Comparison of ENCODE assay signal across 26 cellular contexts in genomic region chr17:82428546-82428945, GRCh38. TPM values are rescaled to one million over a fixed set of nuclear protein-coding genes. Genes with fewer than 3 reads are reported as not detected.
A peak's percentile ranks its signal among the peaks of the same experiment; 100 is the strongest.
DNase-seq lines count a peak whose midpoint lies in the region; ATAC-seq lines count a peak whose summit lies in the region.
"Had no signal": no experiment of that assay in that cellular context is flagged by ENCODE, and none has a peak within 500 bp of the region (broad histone marks: within the 10 kb centered on the region; RNA-seq: fewer than 3 reads in every experiment).

No MANE protein-coding gene starts in this region.

- intact Hi-C loops in left colon (cut with DNase I, micrococcal nuclease): no loop called here

- H3K27me3 Mint-ChIP-seq in activated CD8-positive, alpha-beta memory T cell treated with anti-CD3 and anti-CD28 coated beads, Interleukin-2, amount 10 ng/mL, durations not matched to agents 7 days and 5 days: no peaks in the 10 kb centered on the region
- H3K27me3 Mint-ChIP-seq in IgD-negative memory B cell: no peaks in the 10 kb centered on the region
- H3K27me3 Mint-ChIP-seq in memory B cell: no peaks in the 10 kb centered on the region

- no peak overlapping the region for H4K91ac ChIP-seq in neuronal stem cell (ENCODE audit: low read depth, low read length, poor library complexity)

- H3K23ac ChIP-seq in neuronal stem cell (ENCODE audit: low read depth, low read length, poor library complexity): no peak overlapping the region

- H3K36me3 Mint-ChIP-seq in activated CD8-positive, alpha-beta memory T cell treated with anti-CD3 and anti-CD28 coated beads, Interleukin-2, amount 10 ng/mL, durations not matched to agents 7 days and 5 days: peaks cover 15% of the 10 kb centered on the region
- H3K36me3 Mint-ChIP-seq in IgD-negative memory B cell (peaks cover 3% of the 10 kb centered on the region), memory B cell (peaks cover 22% of the 10 kb centered on the region)

- H2BK120ac ChIP-seq in neuronal stem cell (ENCODE audit: low read depth, low read length): no peak overlapping the region

- H3K27ac Mint-ChIP-seq in activated CD8-positive, alpha-beta memory T cell treated with anti-CD3 and anti-CD28 coated beads, Interleukin-2, amount 10 ng/mL, durations not matched to agents 7 days and 5 days: peak overlapping the region; percentile 71
- H3K27ac Mint-ChIP-seq in IgD-negative memory B cell (no peak overlapping the region), memory B cell (no peak overlapping the region)
- H3K27ac Mint-ChIP-seq: CD8-positive, alpha-beta T cell; HFFc6 had no signal

- DNase-seq in activated CD8-positive, alpha-beta memory T cell treated with anti-CD3 and anti-CD28 coated beads, Interleukin-2, amount 10 ng/mL, durations not matched to agents 7 days and 5 days: no peak
- no peak for DNase-seq in activated CD8-positive, alpha-beta memory T cell treated with anti-CD3 and anti-CD28 coated beads, Interleukin-2, amount 50 U/mL, for 4 hours
- DNase-seq in memory B cell (ENCODE audit: low spot score in 2 of 2) (no peak), left colon (no peak), neuronal stem cell (ENCODE audit: low spot score) (no peak), superior temporal gyrus (ENCODE audit: extremely low spot score) (no peak)
- DNase-seq: ACHN; C1 segment of cervical spinal cord; CD8-positive, alpha-beta T cell; GDM1; HFFc6; MV-4-11; NCI-H1105 treated with DMSO at 0.1 percent for 48 hours; NCI-H1694 treated with DMSO at 0.1 percent for 48 hours; NCI-H2081 treated with DMSO at 0.1 percent for 48 hours; NCI-H2171 treated with DMSO at 0.1 percent for 48 hours; NCI-H526; Peyer's patch; SJCRH30 had no signal

- no peak overlapping the region for H2BK12ac ChIP-seq in neuronal stem cell (ENCODE audit: low read length)

- WGBS in neuronal stem cell (ENCODE audit: extremely low coverage in 2 of 2, insufficient read length in 2 of 2, insufficient replicate concordance in 1 of 2), 2 donors: no CpG with 5 or more reads among the region's 3 CpGs

- H2BK15ac ChIP-seq in neuronal stem cell (ENCODE audit: low read length): no peak overlapping the region

- H3K4me1 ChIP-seq in neuronal stem cell (ENCODE audit: control insufficient read depth in 2 of 2, insufficient read depth in 1 of 2, low read depth in 1 of 2, low read length in 2 of 2): no peaks in the 10 kb centered on the region
- H3K4me1 ChIP-seq: Peyer's patch, SJCRH30 had no signal

- no peak overlapping the region for H2AK5ac ChIP-seq in neuronal stem cell (ENCODE audit: low read depth, low read length)

- H3K4me1 Mint-ChIP-seq in activated CD8-positive, alpha-beta memory T cell treated with anti-CD3 and anti-CD28 coated beads, Interleukin-2, amount 10 ng/mL, durations not matched to agents 7 days and 5 days: peaks cover 24% of the 10 kb centered on the region
- peaks cover 20 to 22% (median 21%) of the 10 kb centered on the region in 3 donors for H3K4me1 Mint-ChIP-seq in IgD-negative memory B cell
- H3K4me1 Mint-ChIP-seq in memory B cell: peaks cover 21% of the 10 kb centered on the region

- H2BK5ac ChIP-seq in neuronal stem cell (ENCODE audit: low read length): no peak overlapping the region

- H3K27ac ChIP-seq in neuronal stem cell (replicated peaks; ENCODE audit: low read length): no peak overlapping the region
- H3K27ac ChIP-seq: 22Rv1, HL-60, KMS-11, Peyer's patch, SJCRH30 had no signal

- H2AFZ ChIP-seq in neuronal stem cell (ENCODE audit: low read length): no peak overlapping the region

- no peak overlapping the region for H3K4me2 ChIP-seq in neuronal stem cell (ENCODE audit: insufficient read depth, low read length, poor library complexity, severe bottlenecking)
- H3K4me2 ChIP-seq: KMS-11 had no signal

- H3K36me3 ChIP-seq in neuronal stem cell (replicated peaks in 1 of 2; ENCODE audit: control insufficient read depth in 2 of 2, insufficient read depth in 2 of 2, low read length in 2 of 2): peaks cover 0 to 1% of the 10 kb centered on the region in 2 donors
- H3K36me3 ChIP-seq: Peyer's patch had no signal

- H3K4me3 Mint-ChIP-seq in activated CD8-positive, alpha-beta memory T cell treated with anti-CD3 and anti-CD28 coated beads, Interleukin-2, amount 10 ng/mL, durations not matched to agents 7 days and 5 days: no peak overlapping the region
- H3K4me3 Mint-ChIP-seq in IgD-negative memory B cell: peak overlapping the region; percentile 86 to 95 (median 89)
- peak overlapping the region; percentile 91 for H3K4me3 Mint-ChIP-seq in memory B cell
- H3K4me3 Mint-ChIP-seq: CD8-positive, alpha-beta T cell; HFFc6 had no signal

- H3K4ac ChIP-seq in neuronal stem cell (ENCODE audit: low read length): no peak overlapping the region

- H3K18ac ChIP-seq in neuronal stem cell (ENCODE audit: low read length): no peak overlapping the region

- CTCF ChIA-PET in activated CD8-positive, alpha-beta memory T cell treated with anti-CD3 and anti-CD28 coated beads, Interleukin-2, amount 10 ng/mL, durations not matched to agents 7 days and 5 days (lab: Charles Lee): interaction anchor here (1.2 to 1.4 kb wide), 2 partner anchors 9 to 21 kb away, joined by 3 to 7 read pairs; no protein-coding TSS in a partner anchor

- H3K9me3 ChIP-seq in neuronal stem cell (replicated peaks in 1 of 2; ENCODE audit: control insufficient read depth in 2 of 2, insufficient read depth in 1 of 2, low read depth in 1 of 2, low read length in 2 of 2): peaks cover 0 to 4% of the 10 kb centered on the region in 2 donors
- H3K9me3 ChIP-seq: Peyer's patch, SJCRH30 had no signal

- no peaks in the 10 kb centered on the region for H3K27me3 ChIP-seq in neuronal stem cell (ENCODE audit: control insufficient read depth in 3 of 3, insufficient read depth in 3 of 3, low read depth in 1 of 3, low read length in 3 of 3)
- H3K27me3 ChIP-seq: Peyer's patch, SJCRH30 had no signal

- H3K9me3 Mint-ChIP-seq in activated CD8-positive, alpha-beta memory T cell treated with anti-CD3 and anti-CD28 coated beads, Interleukin-2, amount 10 ng/mL, durations not matched to agents 7 days and 5 days (ENCODE audit: low read depth): no peaks in the 10 kb centered on the region
- no peaks in the 10 kb centered on the region for H3K9me3 Mint-ChIP-seq in IgD-negative memory B cell
- H3K9me3 Mint-ChIP-seq in memory B cell: no peaks in the 10 kb centered on the region
- H3K9me3 Mint-ChIP-seq: CD8-positive, alpha-beta T cell; HFFc6 had no signal

- H4K8ac ChIP-seq in neuronal stem cell (ENCODE audit: low read depth, low read length): no peak overlapping the region

- no peaks in the 10 kb centered on the region for H3K79me1 ChIP-seq in neuronal stem cell (ENCODE audit: low read depth, low read length)

- H3K9ac ChIP-seq in neuronal stem cell (ENCODE audit: low read depth, low read length, poor library complexity): no peak overlapping the region
- H3K9ac ChIP-seq: KMS-11 had no signal

- H3K14ac ChIP-seq in neuronal stem cell (ENCODE audit: low read length): no peak overlapping the region

- no peak for ATAC-seq in activated CD8-positive, alpha-beta memory T cell treated with anti-CD3 and anti-CD28 coated beads, Interleukin-2, amount 10 ng/mL, durations not matched to agents 7 days and 5 days
- ATAC-seq in memory B cell (ENCODE audit: low read depth) (no peak), left colon (no peak), HG02884 (IDR thresholded peaks at IDR 0.05; ENCODE audit: unreplicated experiment) (no peak)
- ATAC-seq: CD8-positive, alpha-beta T cell had no signal

- H3K4me3 ChIP-seq in neuronal stem cell (ENCODE audit: low read length in 2 of 2): no peak overlapping the region
- H3K4me3 ChIP-seq: Peyer's patch, SJCRH30 had no signal

RNA-seq across cellular contexts. Expression of gene OGFOD3, which starts 10.2 kb away (rescaled TPM):
- 10 to 100 TPM; 27.1 to 30.5 TPM for total RNA-seq in activated CD8-positive, alpha-beta memory T cell treated with anti-CD3 and anti-CD28 coated beads, Interleukin-2, amount 10 ng/mL, durations not matched to agents 7 days and 5 days
- polyA plus RNA-seq in IgD-negative memory B cell: 33.2 TPM
- total RNA-seq in left colon: 10 to 100 TPM; 28.8 to 31.1 TPM
- polyA plus RNA-seq in neuronal stem cell (2013, experiment 1 of 2): 14.8 TPM
- 15.3 TPM for polyA plus RNA-seq in neuronal stem cell (2013, experiment 2 of 2)

RNA-seq across cellular contexts. Expression of gene HEXD, which starts 10.4 kb away (rescaled TPM):
- 10 to 100 TPM; 50.5 to 72.5 TPM for total RNA-seq in activated CD8-positive, alpha-beta memory T cell treated with anti-CD3 and anti-CD28 coated beads, Interleukin-2, amount 10 ng/mL, durations not matched to agents 7 days and 5 days
- 23.2 TPM for polyA plus RNA-seq in IgD-negative memory B cell
- 10 to 100 TPM; 27.7 to 32.0 TPM for total RNA-seq in left colon
- polyA plus RNA-seq in neuronal stem cell (2013, experiment 1 of 2): 19.9 TPM
- polyA plus RNA-seq in neuronal stem cell (2013, experiment 2 of 2): 19.4 TPM

RNA-seq across cellular contexts. Expression of gene CYBC1, which starts 22.0 kb away (rescaled TPM):
- total RNA-seq in activated CD8-positive, alpha-beta memory T cell treated with anti-CD3 and anti-CD28 coated beads, Interleukin-2, amount 10 ng/mL, durations not matched to agents 7 days and 5 days: 100 to 1,000 TPM; 269 to 378 TPM
- 266 TPM for polyA plus RNA-seq in IgD-negative memory B cell
- 10 to 100 TPM; 60.8 to 77.8 TPM for total RNA-seq in left colon
- 42.0 TPM for polyA plus RNA-seq in neuronal stem cell (2013, experiment 1 of 2)
- 41.3 TPM for polyA plus RNA-seq in neuronal stem cell (2013, experiment 2 of 2)

RNA-seq across cellular contexts. Expression of gene NARF, which starts 30.0 kb away (rescaled TPM):
- 100 to 1,000 TPM; 114 TPM for total RNA-seq in activated CD8-positive, alpha-beta memory T cell treated with anti-CD3 and anti-CD28 coated beads, Interleukin-2, amount 10 ng/mL, durations not matched to agents 7 days and 5 days
- 76.2 TPM for polyA plus RNA-seq in IgD-negative memory B cell
- 10 to 100 TPM; 47.6 to 50.9 TPM for total RNA-seq in left colon
- polyA plus RNA-seq in neuronal stem cell (2013, experiment 1 of 2): 107 TPM
- polyA plus RNA-seq in neuronal stem cell (2013, experiment 2 of 2): 107 TPM

RNA-seq across cellular contexts. Expression of gene UTS2R, which starts 57.0 kb away (rescaled TPM):
- under 1 TPM in 1 of 2 experiments, not detected in 1; 0.16 TPM for total RNA-seq in activated CD8-positive, alpha-beta memory T cell treated with anti-CD3 and anti-CD28 coated beads, Interleukin-2, amount 10 ng/mL, durations not matched to agents 7 days and 5 days
- polyA plus RNA-seq in IgD-negative memory B cell: not detected
- total RNA-seq in left colon: not detected
- 0.11 TPM for polyA plus RNA-seq in neuronal stem cell (2013, experiment 1 of 2)
- 0.12 TPM for polyA plus RNA-seq in neuronal stem cell (2013, experiment 2 of 2)
- total RNA-seq: CD8-positive, alpha-beta T cell; HFFc6; HT-29; M059J; Peyer's patch had no signal
